Comparison of ENCODE assay signal across 1 cellular context in the genomic region with DNA sequence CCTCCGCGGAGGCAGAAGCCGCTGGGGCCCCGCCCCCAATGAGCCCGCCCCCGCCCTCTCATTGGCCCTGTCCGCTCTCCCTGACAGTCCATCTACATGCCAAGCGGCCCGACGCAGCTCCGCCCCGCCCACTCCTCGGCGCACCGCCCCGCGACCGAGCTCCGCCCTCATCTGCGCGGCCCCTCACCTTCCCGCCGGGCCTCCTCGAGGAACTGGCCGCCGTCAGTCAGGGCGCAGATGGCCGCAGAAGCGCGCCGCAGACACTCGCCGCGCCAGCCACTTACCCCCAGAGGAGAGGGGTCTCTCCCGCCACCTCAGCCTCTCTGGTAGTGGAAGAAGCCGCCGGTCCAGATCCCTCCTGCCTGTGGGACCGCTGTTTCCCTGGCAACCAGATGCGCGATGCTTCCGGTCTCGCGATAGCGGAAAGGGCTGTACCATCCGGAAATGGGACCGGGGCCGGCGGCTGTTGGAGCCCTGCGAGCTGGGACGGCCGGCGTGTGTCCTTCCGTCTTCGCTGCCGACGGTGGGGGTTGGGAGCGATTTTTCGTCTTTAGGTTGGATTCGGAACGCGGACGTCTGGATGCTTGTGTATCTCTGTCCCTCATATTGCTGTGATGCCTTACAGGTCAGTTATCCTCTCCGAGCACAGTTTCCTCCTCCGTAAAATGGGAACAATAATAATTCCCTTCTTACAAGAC.
A peak's percentile ranks its signal among the peaks of the same experiment; 100 is the strongest.
TF ChIP-seq lines count a peak whose summit lies in the region.

A gene (minus strand): TSS at position 401 of the 698 bp plus-strand sequence. CDS start 6,317 bp downstream, outside the sequence.

TF ChIP-seq in HepG2, 621 proteins besides CTCF, POLR2A, EP300 and RAD21 (continued from another document and continues in another):
- TF ChIP-seq, protein P1, sequence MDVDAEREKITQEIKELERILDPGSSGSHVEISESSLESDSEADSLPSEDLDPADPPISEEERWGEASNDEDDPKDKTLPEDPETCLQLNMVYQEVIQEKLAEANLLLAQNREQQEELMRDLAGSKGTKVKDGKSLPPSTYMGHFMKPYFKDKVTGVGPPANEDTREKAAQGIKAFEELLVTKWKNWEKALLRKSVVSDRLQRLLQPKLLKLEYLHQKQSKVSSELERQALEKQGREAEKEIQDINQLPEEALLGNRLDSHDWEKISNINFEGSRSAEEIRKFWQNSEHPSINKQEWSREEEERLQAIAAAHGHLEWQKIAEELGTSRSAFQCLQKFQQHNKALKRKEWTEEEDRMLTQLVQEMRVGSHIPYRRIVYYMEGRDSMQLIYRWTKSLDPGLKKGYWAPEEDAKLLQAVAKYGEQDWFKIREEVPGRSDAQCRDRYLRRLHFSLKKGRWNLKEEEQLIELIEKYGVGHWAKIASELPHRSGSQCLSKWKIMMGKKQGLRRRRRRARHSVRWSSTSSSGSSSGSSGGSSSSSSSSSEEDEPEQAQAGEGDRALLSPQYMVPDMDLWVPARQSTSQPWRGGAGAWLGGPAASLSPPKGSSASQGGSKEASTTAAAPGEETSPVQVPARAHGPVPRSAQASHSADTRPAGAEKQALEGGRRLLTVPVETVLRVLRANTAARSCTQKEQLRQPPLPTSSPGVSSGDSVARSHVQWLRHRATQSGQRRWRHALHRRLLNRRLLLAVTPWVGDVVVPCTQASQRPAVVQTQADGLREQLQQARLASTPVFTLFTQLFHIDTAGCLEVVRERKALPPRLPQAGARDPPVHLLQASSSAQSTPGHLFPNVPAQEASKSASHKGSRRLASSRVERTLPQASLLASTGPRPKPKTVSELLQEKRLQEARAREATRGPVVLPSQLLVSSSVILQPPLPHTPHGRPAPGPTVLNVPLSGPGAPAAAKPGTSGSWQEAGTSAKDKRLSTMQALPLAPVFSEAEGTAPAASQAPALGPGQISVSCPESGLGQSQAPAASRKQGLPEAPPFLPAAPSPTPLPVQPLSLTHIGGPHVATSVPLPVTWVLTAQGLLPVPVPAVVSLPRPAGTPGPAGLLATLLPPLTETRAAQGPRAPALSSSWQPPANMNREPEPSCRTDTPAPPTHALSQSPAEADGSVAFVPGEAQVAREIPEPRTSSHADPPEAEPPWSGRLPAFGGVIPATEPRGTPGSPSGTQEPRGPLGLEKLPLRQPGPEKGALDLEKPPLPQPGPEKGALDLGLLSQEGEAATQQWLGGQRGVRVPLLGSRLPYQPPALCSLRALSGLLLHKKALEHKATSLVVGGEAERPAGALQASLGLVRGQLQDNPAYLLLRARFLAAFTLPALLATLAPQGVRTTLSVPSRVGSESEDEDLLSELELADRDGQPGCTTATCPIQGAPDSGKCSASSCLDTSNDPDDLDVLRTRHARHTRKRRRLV (CRISPR knock-in tag; IDR thresholded peaks at IDR 0.05), result no peak
- TF ChIP-seq ZNF550 (CRISPR knock-in tag; IDR thresholded peaks at IDR 0.05; ENCODE audit: borderline replicate concordance) (no peak), ZNF557 (CRISPR knock-in tag; IDR thresholded peaks at IDR 0.05) (no peak), SIX1 (CRISPR knock-in tag; IDR thresholded peaks at IDR 0.05; ENCODE audit: borderline replicate concordance) (no peak), REPIN1 (CRISPR knock-in tag; IDR thresholded peaks at IDR 0.05; ENCODE audit: borderline replicate concordance, low read depth) (peak; percentile 66), MBD4 (IDR thresholded peaks at IDR 0.05; ENCODE audit: borderline replicate concordance, low read length) (no peak), ZNF780A (CRISPR knock-in tag; IDR thresholded peaks at IDR 0.05) (no peak), SRSF4 (IDR thresholded peaks at IDR 0.05; ENCODE audit: low read depth, low read length, poor library complexity, severe bottlenecking) (no peak), ZNF570 (CRISPR knock-in tag; IDR thresholded peaks at IDR 0.05; ENCODE audit: borderline replicate concordance) (no peak), ARID2 (CRISPR knock-in tag; IDR thresholded peaks at IDR 0.05; ENCODE audit: borderline replicate concordance) (no peak), NFATC3 (CRISPR knock-in tag; IDR thresholded peaks at IDR 0.05) (no peak), BHLHE40 (IDR thresholded peaks at IDR 0.05; ENCODE audit: low read length) (peak; percentile 81), ZNF768 (CRISPR knock-in tag; IDR thresholded peaks at IDR 0.05) (peak; percentile 25; the same call in 1 of the 2 replicates), HOXD1 (CRISPR knock-in tag; IDR thresholded peaks at IDR 0.05) (no peak), RORA (CRISPR knock-in tag; IDR thresholded peaks at IDR 0.05) (no peak), ZBTB38 (CRISPR knock-in tag; IDR thresholded peaks at IDR 0.05) (no peak), PHF8 (CRISPR knock-in tag; IDR thresholded peaks at IDR 0.05) (peak; percentile 77), CHD2 (IDR thresholded peaks at IDR 0.05; ENCODE audit: low read depth, low read length) (peak; percentile 100), KMT2B (CRISPR knock-in tag; IDR thresholded peaks at IDR 0.05) (peak; percentile 79; the same call in 1 of the 2 replicates), HDAC6 (IDR thresholded peaks at IDR 0.05; ENCODE audit: low read depth, low read length) (no peak), NR2C2 (CRISPR knock-in tag; IDR thresholded peaks at IDR 0.05; ENCODE audit: borderline replicate concordance) (peak; percentile 57; the same call in 1 of the 2 replicates), ZNF30 (CRISPR knock-in tag; IDR thresholded peaks at IDR 0.05) (no peak), CREB1 (IDR thresholded peaks at IDR 0.05) (no peak), CREB1 (CRISPR knock-in tag; IDR thresholded peaks at IDR 0.05) (no peak), EED (CRISPR knock-in tag; IDR thresholded peaks at IDR 0.05) (peak; percentile 69; the same call in 1 of the 2 replicates), ZNF772 (CRISPR knock-in tag; IDR thresholded peaks at IDR 0.05) (no peak; the same call in 1 of the 2 replicates), SP2 (CRISPR knock-in tag; IDR thresholded peaks at IDR 0.05) (peak; percentile 79), ZNF296 (CRISPR knock-in tag; conservative IDR thresholded peaks at IDR 0.05) (no peak), ZNF629 (CRISPR knock-in tag; conservative IDR thresholded peaks at IDR 0.05) (peak; percentile 93), ZNF143 (CRISPR knock-in tag; IDR thresholded peaks at IDR 0.05) (no peak)
- TF ChIP-seq, protein P2, sequence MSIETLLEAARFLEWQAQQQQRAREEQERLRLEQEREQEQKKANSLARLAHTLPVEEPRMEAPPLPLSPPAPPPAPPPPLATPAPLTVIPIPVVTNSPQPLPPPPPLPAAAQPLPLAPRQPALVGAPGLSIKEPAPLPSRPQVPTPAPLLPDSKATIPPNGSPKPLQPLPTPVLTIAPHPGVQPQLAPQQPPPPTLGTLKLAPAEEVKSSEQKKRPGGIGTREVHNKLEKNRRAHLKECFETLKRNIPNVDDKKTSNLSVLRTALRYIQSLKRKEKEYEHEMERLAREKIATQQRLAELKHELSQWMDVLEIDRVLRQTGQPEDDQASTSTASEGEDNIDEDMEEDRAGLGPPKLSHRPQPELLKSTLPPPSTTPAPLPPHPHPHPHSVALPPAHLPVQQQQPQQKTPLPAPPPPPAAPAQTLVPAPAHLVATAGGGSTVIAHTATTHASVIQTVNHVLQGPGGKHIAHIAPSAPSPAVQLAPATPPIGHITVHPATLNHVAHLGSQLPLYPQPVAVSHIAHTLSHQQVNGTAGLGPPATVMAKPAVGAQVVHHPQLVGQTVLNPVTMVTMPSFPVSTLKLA (IDR thresholded peaks at IDR 0.05), result no peak
- TF ChIP-seq, protein P3, sequence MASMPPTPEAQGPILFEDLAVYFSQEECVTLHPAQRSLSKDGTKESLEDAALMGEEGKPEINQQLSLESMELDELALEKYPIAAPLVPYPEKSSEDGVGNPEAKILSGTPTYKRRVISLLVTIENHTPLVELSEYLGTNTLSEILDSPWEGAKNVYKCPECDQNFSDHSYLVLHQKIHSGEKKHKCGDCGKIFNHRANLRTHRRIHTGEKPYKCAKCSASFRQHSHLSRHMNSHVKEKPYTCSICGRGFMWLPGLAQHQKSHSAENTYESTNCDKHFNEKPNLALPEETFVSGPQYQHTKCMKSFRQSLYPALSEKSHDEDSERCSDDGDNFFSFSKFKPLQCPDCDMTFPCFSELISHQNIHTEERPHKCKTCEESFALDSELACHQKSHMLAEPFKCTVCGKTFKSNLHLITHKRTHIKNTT (CRISPR knock-in tag; IDR thresholded peaks at IDR 0.05), result no peak
- TF ChIP-seq, protein P4, sequence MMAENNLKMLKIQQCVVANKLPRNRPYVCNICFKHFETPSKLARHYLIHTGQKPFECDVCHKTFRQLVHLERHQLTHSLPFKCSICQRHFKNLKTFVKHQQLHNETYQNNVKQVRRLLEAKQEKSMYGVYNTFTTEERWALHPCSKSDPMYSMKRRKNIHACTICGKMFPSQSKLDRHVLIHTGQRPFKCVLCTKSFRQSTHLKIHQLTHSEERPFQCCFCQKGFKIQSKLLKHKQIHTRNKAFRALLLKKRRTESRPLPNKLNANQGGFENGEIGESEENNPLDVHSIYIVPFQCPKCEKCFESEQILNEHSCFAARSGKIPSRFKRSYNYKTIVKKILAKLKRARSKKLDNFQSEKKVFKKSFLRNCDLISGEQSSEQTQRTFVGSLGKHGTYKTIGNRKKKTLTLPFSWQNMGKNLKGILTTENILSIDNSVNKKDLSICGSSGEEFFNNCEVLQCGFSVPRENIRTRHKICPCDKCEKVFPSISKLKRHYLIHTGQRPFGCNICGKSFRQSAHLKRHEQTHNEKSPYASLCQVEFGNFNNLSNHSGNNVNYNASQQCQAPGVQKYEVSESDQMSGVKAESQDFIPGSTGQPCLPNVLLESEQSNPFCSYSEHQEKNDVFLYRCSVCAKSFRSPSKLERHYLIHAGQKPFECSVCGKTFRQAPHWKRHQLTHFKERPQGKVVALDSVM (CRISPR knock-in tag; IDR thresholded peaks at IDR 0.05), result peak; percentile 48; the same call in 1 of the 2 replicates
- TF ChIP-seq, protein P5, sequence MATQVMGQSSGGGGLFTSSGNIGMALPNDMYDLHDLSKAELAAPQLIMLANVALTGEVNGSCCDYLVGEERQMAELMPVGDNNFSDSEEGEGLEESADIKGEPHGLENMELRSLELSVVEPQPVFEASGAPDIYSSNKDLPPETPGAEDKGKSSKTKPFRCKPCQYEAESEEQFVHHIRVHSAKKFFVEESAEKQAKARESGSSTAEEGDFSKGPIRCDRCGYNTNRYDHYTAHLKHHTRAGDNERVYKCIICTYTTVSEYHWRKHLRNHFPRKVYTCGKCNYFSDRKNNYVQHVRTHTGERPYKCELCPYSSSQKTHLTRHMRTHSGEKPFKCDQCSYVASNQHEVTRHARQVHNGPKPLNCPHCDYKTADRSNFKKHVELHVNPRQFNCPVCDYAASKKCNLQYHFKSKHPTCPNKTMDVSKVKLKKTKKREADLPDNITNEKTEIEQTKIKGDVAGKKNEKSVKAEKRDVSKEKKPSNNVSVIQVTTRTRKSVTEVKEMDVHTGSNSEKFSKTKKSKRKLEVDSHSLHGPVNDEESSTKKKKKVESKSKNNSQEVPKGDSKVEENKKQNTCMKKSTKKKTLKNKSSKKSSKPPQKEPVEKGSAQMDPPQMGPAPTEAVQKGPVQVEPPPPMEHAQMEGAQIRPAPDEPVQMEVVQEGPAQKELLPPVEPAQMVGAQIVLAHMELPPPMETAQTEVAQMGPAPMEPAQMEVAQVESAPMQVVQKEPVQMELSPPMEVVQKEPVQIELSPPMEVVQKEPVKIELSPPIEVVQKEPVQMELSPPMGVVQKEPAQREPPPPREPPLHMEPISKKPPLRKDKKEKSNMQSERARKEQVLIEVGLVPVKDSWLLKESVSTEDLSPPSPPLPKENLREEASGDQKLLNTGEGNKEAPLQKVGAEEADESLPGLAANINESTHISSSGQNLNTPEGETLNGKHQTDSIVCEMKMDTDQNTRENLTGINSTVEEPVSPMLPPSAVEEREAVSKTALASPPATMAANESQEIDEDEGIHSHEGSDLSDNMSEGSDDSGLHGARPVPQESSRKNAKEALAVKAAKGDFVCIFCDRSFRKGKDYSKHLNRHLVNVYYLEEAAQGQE (IDR thresholded peaks at IDR 0.05; ENCODE audit: borderline replicate concordance in 1 of 2, low read depth in 1 of 2, low read length in 2 of 2), result peak in 1 of 2 experiments; percentile 12; a peak in 1 of 4 replicates
- TF ChIP-seq, protein P6, sequence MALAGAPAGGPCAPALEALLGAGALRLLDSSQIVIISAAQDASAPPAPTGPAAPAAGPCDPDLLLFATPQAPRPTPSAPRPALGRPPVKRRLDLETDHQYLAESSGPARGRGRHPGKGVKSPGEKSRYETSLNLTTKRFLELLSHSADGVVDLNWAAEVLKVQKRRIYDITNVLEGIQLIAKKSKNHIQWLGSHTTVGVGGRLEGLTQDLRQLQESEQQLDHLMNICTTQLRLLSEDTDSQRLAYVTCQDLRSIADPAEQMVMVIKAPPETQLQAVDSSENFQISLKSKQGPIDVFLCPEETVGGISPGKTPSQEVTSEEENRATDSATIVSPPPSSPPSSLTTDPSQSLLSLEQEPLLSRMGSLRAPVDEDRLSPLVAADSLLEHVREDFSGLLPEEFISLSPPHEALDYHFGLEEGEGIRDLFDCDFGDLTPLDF (CRISPR knock-in tag; IDR thresholded peaks at IDR 0.05), result no peak
- TF ChIP-seq, protein P7, sequence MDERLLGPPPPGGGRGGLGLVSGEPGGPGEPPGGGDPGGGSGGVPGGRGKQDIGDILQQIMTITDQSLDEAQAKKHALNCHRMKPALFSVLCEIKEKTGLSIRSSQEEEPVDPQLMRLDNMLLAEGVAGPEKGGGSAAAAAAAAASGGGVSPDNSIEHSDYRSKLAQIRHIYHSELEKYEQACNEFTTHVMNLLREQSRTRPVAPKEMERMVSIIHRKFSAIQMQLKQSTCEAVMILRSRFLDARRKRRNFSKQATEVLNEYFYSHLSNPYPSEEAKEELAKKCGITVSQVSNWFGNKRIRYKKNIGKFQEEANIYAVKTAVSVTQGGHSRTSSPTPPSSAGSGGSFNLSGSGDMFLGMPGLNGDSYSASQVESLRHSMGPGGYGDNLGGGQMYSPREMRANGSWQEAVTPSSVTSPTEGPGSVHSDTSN (CRISPR knock-in tag; IDR thresholded peaks at IDR 0.05), result no peak
- TF ChIP-seq, protein P8, sequence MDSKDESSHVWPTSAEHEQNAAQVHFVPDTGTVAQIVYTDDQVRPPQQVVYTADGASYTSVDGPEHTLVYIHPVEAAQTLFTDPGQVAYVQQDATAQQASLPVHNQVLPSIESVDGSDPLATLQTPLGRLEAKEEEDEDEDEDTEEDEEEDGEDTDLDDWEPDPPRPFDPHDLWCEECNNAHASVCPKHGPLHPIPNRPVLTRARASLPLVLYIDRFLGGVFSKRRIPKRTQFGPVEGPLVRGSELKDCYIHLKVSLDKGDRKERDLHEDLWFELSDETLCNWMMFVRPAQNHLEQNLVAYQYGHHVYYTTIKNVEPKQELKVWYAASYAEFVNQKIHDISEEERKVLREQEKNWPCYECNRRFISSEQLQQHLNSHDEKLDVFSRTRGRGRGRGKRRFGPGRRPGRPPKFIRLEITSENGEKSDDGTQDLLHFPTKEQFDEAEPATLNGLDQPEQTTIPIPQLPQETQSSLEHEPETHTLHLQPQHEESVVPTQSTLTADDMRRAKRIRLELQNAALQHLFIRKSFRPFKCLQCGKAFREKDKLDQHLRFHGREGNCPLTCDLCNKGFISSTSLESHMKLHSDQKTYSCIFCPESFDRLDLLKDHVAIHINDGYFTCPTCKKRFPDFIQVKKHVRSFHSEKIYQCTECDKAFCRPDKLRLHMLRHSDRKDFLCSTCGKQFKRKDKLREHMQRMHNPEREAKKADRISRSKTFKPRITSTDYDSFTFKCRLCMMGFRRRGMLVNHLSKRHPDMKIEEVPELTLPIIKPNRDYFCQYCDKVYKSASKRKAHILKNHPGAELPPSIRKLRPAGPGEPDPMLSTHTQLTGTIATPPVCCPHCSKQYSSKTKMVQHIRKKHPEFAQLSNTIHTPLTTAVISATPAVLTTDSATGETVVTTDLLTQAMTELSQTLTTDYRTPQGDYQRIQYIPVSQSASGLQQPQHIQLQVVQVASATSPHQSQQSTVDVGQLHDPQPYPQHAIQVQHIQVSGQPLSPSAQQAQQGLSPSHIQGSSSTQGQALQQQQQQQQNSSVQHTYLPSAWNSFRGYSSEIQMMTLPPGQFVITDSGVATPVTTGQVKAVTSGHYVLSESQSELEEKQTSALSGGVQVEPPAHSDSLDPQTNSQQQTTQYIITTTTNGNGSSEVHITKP (CRISPR knock-in tag; IDR thresholded peaks at IDR 0.05; ENCODE audit: low read depth), result peak; percentile 99
